Comparison of ENCODE assay signal across 16 cellular contexts in the genomic region with DNA sequence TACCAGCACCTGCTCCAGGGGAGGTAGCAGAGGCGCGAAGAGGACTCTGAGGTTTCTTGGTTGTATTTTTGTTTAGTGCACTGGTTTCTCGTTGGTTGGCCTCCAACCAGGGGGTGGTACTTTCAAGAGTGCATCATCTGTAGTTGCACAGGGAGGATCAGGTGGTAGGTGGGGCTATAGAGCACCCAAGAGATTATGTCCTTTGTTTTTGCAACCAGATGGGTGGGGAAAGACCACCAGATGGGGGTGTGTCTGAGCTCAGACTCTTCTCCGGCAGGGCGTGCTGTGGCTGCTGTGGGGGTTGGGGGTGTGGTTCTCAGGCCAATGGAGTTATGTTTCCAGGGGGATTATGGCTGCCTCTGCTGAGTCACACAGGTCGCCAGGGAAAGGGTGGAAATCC.
DNase-seq lines count a peak whose midpoint lies in the region; ATAC-seq and TF ChIP-seq lines count a peak whose summit lies in the region.
"Had no signal": no experiment of that assay in that cellular context is flagged by ENCODE, and none has a peak within 500 bp of the region (broad histone marks: within the 10 kb centered on the region; RNA-seq: fewer than 3 reads in every experiment).

No MANE protein-coding gene starts in this region.

- no peak overlapping the region for H3K4ac ChIP-seq in neuronal stem cell (ENCODE audit: low read length)

- no peak overlapping the region for H3K4me3 ChIP-seq in NT2/D1 (ENCODE audit: insufficient read length, low read depth)
- no peak overlapping the region for H3K4me3 ChIP-seq in neuronal stem cell (ENCODE audit: low read length in 2 of 2)
- H3K4me3 ChIP-seq: A549, GM23248 had no signal

- TF ChIP-seq CTCF in WTC11 (IDR thresholded peaks at IDR 0.05), result no peak

- no peak overlapping the region for H3K14ac ChIP-seq in neuronal stem cell (ENCODE audit: low read length)

- no peak overlapping the region for H4K8ac ChIP-seq in neuronal stem cell (ENCODE audit: low read depth, low read length)

- H3K4me3 Mint-ChIP-seq in WTC11, result no peak overlapping the region
- H3K4me3 Mint-ChIP-seq: CD8-positive, alpha-beta T cell had no signal

- peak; percentile 89 for ATAC-seq in WTC11
- no peak for ATAC-seq in GM18858 (IDR thresholded peaks at IDR 0.05; ENCODE audit: unreplicated experiment)
- ATAC-seq: A549; CD8-positive, alpha-beta T cell; HCT116 had no signal

- H3K36me3 Mint-ChIP-seq in WTC11, result peaks cover 20% of the 10 kb centered on the region

- H3K27me3 ChIP-seq in NT2/D1 (ENCODE audit: insufficient read depth, insufficient read length) (no peaks in the 10 kb centered on the region), neuronal stem cell (ENCODE audit: control insufficient read depth in 3 of 3, insufficient read depth in 3 of 3, low read depth in 1 of 3, low read length in 3 of 3) (no peaks in the 10 kb centered on the region)
- H3K27me3 ChIP-seq: BE2C had no signal

- H3K36me3 ChIP-seq in NT2/D1 (ENCODE audit: insufficient read depth, insufficient read length, low read length) (no peaks in the 10 kb centered on the region), neuronal stem cell (replicated peaks in 1 of 2; ENCODE audit: control insufficient read depth in 2 of 2, insufficient read depth in 2 of 2, low read length in 2 of 2) (no peaks in the 10 kb centered on the region)
- H3K36me3 ChIP-seq: BE2C had no signal

- no peaks in the 10 kb centered on the region; the same call in 1 of the 2 replicates for H3K9me3 ChIP-seq in NT2/D1 (ENCODE audit: insufficient read depth, low read length)
- peaks cover 0 to 8% of the 10 kb centered on the region in 2 donors for H3K9me3 ChIP-seq in neuronal stem cell (replicated peaks in 1 of 2; ENCODE audit: control insufficient read depth in 2 of 2, insufficient read depth in 1 of 2, low read depth in 1 of 2, low read length in 2 of 2)
- H3K9me3 ChIP-seq: A549, BE2C had no signal

- no peak overlapping the region for H3K18ac ChIP-seq in neuronal stem cell (ENCODE audit: low read length)

- H2BK15ac ChIP-seq in neuronal stem cell (ENCODE audit: low read length), result no peak overlapping the region

- CTCF ChIA-PET in WTC11 (lab: Charles Lee), result no interaction called here

- no peak overlapping the region for H3K4me2 ChIP-seq in neuronal stem cell (ENCODE audit: insufficient read depth, low read length, poor library complexity, severe bottlenecking)
- H3K4me2 ChIP-seq: A549 had no signal

- no peak overlapping the region for H2AK5ac ChIP-seq in neuronal stem cell (ENCODE audit: low read depth, low read length)

- no peaks in the 10 kb centered on the region for H3K79me1 ChIP-seq in neuronal stem cell (ENCODE audit: low read depth, low read length)

- H2BK12ac ChIP-seq in neuronal stem cell (ENCODE audit: low read length), result no peak overlapping the region

- no peak overlapping the region for H3K27ac ChIP-seq in neuronal stem cell (replicated peaks; ENCODE audit: low read length)
- H3K27ac ChIP-seq: A549, C4-2B, GM23248 had no signal

- no CpG with 5 or more reads among the region's 6 CpGs for WGBS in neuronal stem cell (ENCODE audit: extremely low coverage in 2 of 2, insufficient read length in 2 of 2, insufficient replicate concordance in 1 of 2), 2 donors

- H3K9ac ChIP-seq in NT2/D1 (ENCODE audit: insufficient read length, low read depth), result no peak overlapping the region
- no peak overlapping the region for H3K9ac ChIP-seq in neuronal stem cell (ENCODE audit: low read depth, low read length, poor library complexity)
- H3K9ac ChIP-seq: GM23248 had no signal

- H3K27ac Mint-ChIP-seq in WTC11, result no peak overlapping the region
- H3K27ac Mint-ChIP-seq: CD8-positive, alpha-beta T cell had no signal

- peaks cover 9% of the 10 kb centered on the region for H3K4me1 Mint-ChIP-seq in WTC11

- DNase-seq in NAMALWA (ENCODE audit: low spot score) (peak; percentile 14), NT2/D1 (ENCODE audit: low read depth, low spot score) (peak; percentile 13), WTC11 (ENCODE audit: low spot score) (no peak), neuronal stem cell (ENCODE audit: low spot score) (no peak), NOMO-1 treated with DMSO at 0.1 percent for 48 hours (lab: John Stamatoyannopoulos, UW; ENCODE audit: unreplicated experiment) (no peak)
- DNase-seq: BE2C; CD8-positive, alpha-beta T cell; COR-L47; DMS153; DMS79 treated with DMSO at 0.1 percent for 48 hours; GF-D8; GM23248 had no signal

- no peaks in the 10 kb centered on the region for H3K27me3 Mint-ChIP-seq in WTC11 (ENCODE audit: low read depth)

- H3K9me3 Mint-ChIP-seq in WTC11, result peaks cover 56% of the 10 kb centered on the region

- H2BK120ac ChIP-seq in neuronal stem cell (ENCODE audit: low read depth, low read length), result no peak overlapping the region

- H3K4me1 ChIP-seq in NT2/D1 (ENCODE audit: insufficient read depth, insufficient read length) (no peaks in the 10 kb centered on the region), neuronal stem cell (ENCODE audit: control insufficient read depth in 2 of 2, insufficient read depth in 1 of 2, low read depth in 1 of 2, low read length in 2 of 2) (peaks cover 0 to 2% of the 10 kb centered on the region in 2 donors)
- H3K4me1 ChIP-seq: A549, BE2C had no signal

- no peak overlapping the region for H3K23ac ChIP-seq in neuronal stem cell (ENCODE audit: low read depth, low read length, poor library complexity)

- peak overlapping the region; percentile 68 for H2AFZ ChIP-seq in neuronal stem cell (ENCODE audit: low read length)
- H2AFZ ChIP-seq: GM23248 had no signal

- no peak overlapping the region for H2BK5ac ChIP-seq in neuronal stem cell (ENCODE audit: low read length)

- POLR2A ChIA-PET in WTC11 (lab: Charles Lee), result no interaction called here

- no peak overlapping the region for H4K91ac ChIP-seq in neuronal stem cell (ENCODE audit: low read depth, low read length, poor library complexity)

TF ChIP-seq in WTC11, 78 proteins besides CTCF, POLR2A, EP300 and RAD21:
- TF ChIP-seq, protein P1, sequence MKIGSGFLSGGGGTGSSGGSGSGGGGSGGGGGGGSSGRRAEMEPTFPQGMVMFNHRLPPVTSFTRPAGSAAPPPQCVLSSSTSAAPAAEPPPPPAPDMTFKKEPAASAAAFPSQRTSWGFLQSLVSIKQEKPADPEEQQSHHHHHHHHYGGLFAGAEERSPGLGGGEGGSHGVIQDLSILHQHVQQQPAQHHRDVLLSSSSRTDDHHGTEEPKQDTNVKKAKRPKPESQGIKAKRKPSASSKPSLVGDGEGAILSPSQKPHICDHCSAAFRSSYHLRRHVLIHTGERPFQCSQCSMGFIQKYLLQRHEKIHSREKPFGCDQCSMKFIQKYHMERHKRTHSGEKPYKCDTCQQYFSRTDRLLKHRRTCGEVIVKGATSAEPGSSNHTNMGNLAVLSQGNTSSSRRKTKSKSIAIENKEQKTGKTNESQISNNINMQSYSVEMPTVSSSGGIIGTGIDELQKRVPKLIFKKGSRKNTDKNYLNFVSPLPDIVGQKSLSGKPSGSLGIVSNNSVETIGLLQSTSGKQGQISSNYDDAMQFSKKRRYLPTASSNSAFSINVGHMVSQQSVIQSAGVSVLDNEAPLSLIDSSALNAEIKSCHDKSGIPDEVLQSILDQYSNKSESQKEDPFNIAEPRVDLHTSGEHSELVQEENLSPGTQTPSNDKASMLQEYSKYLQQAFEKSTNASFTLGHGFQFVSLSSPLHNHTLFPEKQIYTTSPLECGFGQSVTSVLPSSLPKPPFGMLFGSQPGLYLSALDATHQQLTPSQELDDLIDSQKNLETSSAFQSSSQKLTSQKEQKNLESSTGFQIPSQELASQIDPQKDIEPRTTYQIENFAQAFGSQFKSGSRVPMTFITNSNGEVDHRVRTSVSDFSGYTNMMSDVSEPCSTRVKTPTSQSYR (CRISPR knock-in tag; IDR thresholded peaks at IDR 0.05), result no peak
- TF ChIP-seq FOXP1 (CRISPR knock-in tag; IDR thresholded peaks at IDR 0.05; ENCODE audit: borderline replicate concordance), result no peak

Comparison
In these comparisons a context has a peak if more than half of its experiments do, and no peak if none do; other contexts are left out.
1. DNase-seq: peak in NAMALWA (single experiment) and NT2/D1 (single experiment); none in WTC11 (single experiment), neuronal stem cell (single experiment) and NOMO-1 treated with DMSO at 0.1 percent for 48 hours (single experiment).